In genomic region chr6:157380458-157380778, GRCh38 we compare ENCODE assay signal across 8 cellular contexts. TPM values are rescaled to one million over a fixed set of nuclear protein-coding genes. Genes with fewer than 3 reads are reported as not detected.
DNase-seq lines count a peak whose midpoint lies in the region; ATAC-seq and TF ChIP-seq lines count a peak whose summit lies in the region.

No MANE protein-coding gene starts in this region.

- ATAC-seq in GM21825 (IDR thresholded peaks at IDR 0.05; ENCODE audit: unreplicated experiment) = peak; percentile 6

- CTCF ChIA-PET in Calu3 (lab: Charles Lee) = no interaction called here

- H3K9me3 Mint-ChIP-seq in Calu3 (ENCODE audit: low read depth, unreplicated experiment) (no peaks in the 10 kb centered on the region), nephron (no peaks in the 10 kb centered on the region)

- no peaks in the 10 kb centered on the region for H3K9me3 ChIP-seq in ectodermal cell (ENCODE audit: control insufficient read depth, low read length)

- H3K4me1 Mint-ChIP-seq in Calu3 (ENCODE audit: low read depth, unreplicated experiment) (peaks cover 23% of the 10 kb centered on the region), nephron (peaks cover 26% of the 10 kb centered on the region)

- no peaks in the 10 kb centered on the region for H3K27me3 Mint-ChIP-seq in Calu3 (ENCODE audit: unreplicated experiment)
- peaks cover 18% of the 10 kb centered on the region for H3K27me3 Mint-ChIP-seq in nephron (ENCODE audit: low read depth)

- peaks cover 29% of the 10 kb centered on the region for H3K36me3 Mint-ChIP-seq in Calu3 (ENCODE audit: insufficient read depth, unreplicated experiment)
- no peaks in the 10 kb centered on the region for H3K36me3 Mint-ChIP-seq in nephron (ENCODE audit: low read depth)

- H3K4me3 Mint-ChIP-seq in Calu3 (ENCODE audit: low read depth, unreplicated experiment) = peak overlapping the region; percentile 80
- H3K4me3 Mint-ChIP-seq in nephron = peak overlapping the region; percentile 80 to 89 (median 83)

- intact Hi-C loops in Calu3 (cut with micrococcal nuclease; ENCODE audit: unreplicated experiment) = loop anchor here (5.0 kb wide), 2 partner anchors 58 to 157 kb away; partner anchors contain the start of gene TMEM242

- H3K4me1 ChIP-seq in ectodermal cell (ENCODE audit: control insufficient read depth, insufficient read depth, low read length) = peaks cover under 1% of the 10 kb centered on the region

- H3K27ac ChIP-seq in ectodermal cell (ENCODE audit: insufficient read depth, low read depth, low read length, poor library complexity, severe bottlenecking) = peak overlapping the region; percentile 8

- H3K4me3 ChIP-seq in NB4 (ENCODE audit: low read depth, low read length) (peak overlapping the region; percentile 77), ectodermal cell (ENCODE audit: insufficient read depth, low read depth, low read length) (peak overlapping the region; percentile 94)

- DNase-seq in Calu3 = peak; percentile 22
- DNase-seq in NB4 (ENCODE audit: low read depth) = no peak
- DNase-seq in effector CD8-positive, alpha-beta T cell (lab: John Stamatoyannopoulos, UW) = no peak
- no peak for DNase-seq in A172 (ENCODE audit: low spot score)
- no peak for DNase-seq in NCI-H510A (lab: John Stamatoyannopoulos, UW)

- no peaks in the 10 kb centered on the region for H3K36me3 ChIP-seq in ectodermal cell (ENCODE audit: control insufficient read depth, insufficient read depth, low read length)

- peak overlapping the region; percentile 69 for H3K27ac Mint-ChIP-seq in Calu3 (ENCODE audit: unreplicated experiment)
- peak overlapping the region in 1 of 3 experiments; percentile 57 for H3K27ac Mint-ChIP-seq in nephron

- WGBS in ectodermal cell, 2 experiments = 0% methylated on average over 28 of the region's 28 CpGs

- TF ChIP-seq CTCF in Calu3 (IDR thresholded peaks at IDR 0.05; ENCODE audit: unreplicated experiment) = no peak
- TF ChIP-seq CTCF in NB4 (IDR thresholded peaks at IDR 0.05; ENCODE audit: low read depth, low read length) = no peak
- TF ChIP-seq CTCF in nephron (IDR thresholded peaks at IDR 0.05; ENCODE audit: unreplicated experiment in 3 of 3) = no peak

- TF ChIP-seq POLR2A in NB4 (IDR thresholded peaks at IDR 0.05; ENCODE audit: extremely low read depth, insufficient read length) = no peak

- BruUV-seq in Calu3 (replicated peaks; lab: Mats Ljungman, UMichigan) = no TSS peak

- peaks cover 23% of the 10 kb centered on the region for H3K27me3 ChIP-seq in ectodermal cell (ENCODE audit: control insufficient read depth, insufficient read depth, low read length, poor library complexity, severe bottlenecking)

RNA-seq across cellular contexts. Expression of gene ZDHHC14, which starts 0.6 kb away (rescaled TPM):
- total RNA-seq in Calu3 (2022) = 17.3 and 18.6 TPM in 2 replicates
- polyA plus RNA-seq in ectodermal cell (2013, experiment 1 of 4) = 17.7 TPM
- polyA plus RNA-seq in ectodermal cell (2013, experiment 2 of 4) = 19.8 TPM
- 9.4 TPM for polyA plus RNA-seq in ectodermal cell (2013, experiment 3 of 4)
- polyA plus RNA-seq in ectodermal cell (2013, experiment 4 of 4) = 13.1 TPM
- 3.5 and 5.5 TPM in 2 replicates for total RNA-seq in A172 (2014; rRNA removed; shearing (Covaris generic))

RNA-seq across cellular contexts. Expression of gene TMEM242, which starts 57.1 kb away (rescaled TPM):
- total RNA-seq in Calu3 (2022) = 7.9 and 9.9 TPM in 2 replicates
- 10.2 TPM for polyA plus RNA-seq in ectodermal cell (2013, experiment 1 of 4)
- polyA plus RNA-seq in ectodermal cell (2013, experiment 2 of 4) = 13.2 TPM
- polyA plus RNA-seq in ectodermal cell (2013, experiment 3 of 4) = 8.9 TPM
- polyA plus RNA-seq in ectodermal cell (2013, experiment 4 of 4) = 10.7 TPM
- 2.8 and 5.4 TPM in 2 replicates for total RNA-seq in A172 (2014; rRNA removed; shearing (Covaris generic))
